In genomic region chr12:103930787-103931536, GRCh38 we compare ENCODE assay signal across 8 cellular contexts. TPM values are rescaled to one million over a fixed set of nuclear protein-coding genes. Genes with fewer than 3 reads are reported as not detected.
DNase-seq lines count a peak whose midpoint lies in the region; ATAC-seq and TF ChIP-seq lines count a peak whose summit lies in the region.

No MANE protein-coding gene starts in this region.

- peak overlapping the region; percentile 94 for H3K4me3 ChIP-seq in skeletal muscle satellite cell (ENCODE audit: low read length)

- BruUV-seq in MCF 10A (replicated peaks; lab: Mats Ljungman, UMichigan) = no TSS peak

- no peaks in the 10 kb centered on the region for H3K9me3 Mint-ChIP-seq in MCF 10A (ENCODE audit: unreplicated experiment)

- H3K4me1 ChIP-seq in skeletal muscle satellite cell (ENCODE audit: control insufficient read depth, insufficient read depth, low read length) = peaks cover 24% of the 10 kb centered on the region

- intact Hi-C loops in MCF 10A (cut with micrococcal nuclease) = loop anchor here (1.0 kb wide), 2 partner anchors 26 to 132 kb away; a partner anchor contains a TSS

- H3K9ac ChIP-seq in skeletal muscle satellite cell (ENCODE audit: low read depth, low read length) = peak overlapping the region; percentile 95

- no peaks in the 10 kb centered on the region for H3K27me3 ChIP-seq in skeletal muscle satellite cell (ENCODE audit: control insufficient read depth, insufficient read depth, low read length)

- peaks cover 31% of the 10 kb centered on the region for H3K4me1 Mint-ChIP-seq in MCF 10A (ENCODE audit: insufficient read depth, unreplicated experiment)

- no peak for ATAC-seq in GM21717 (IDR thresholded peaks at IDR 0.05; ENCODE audit: unreplicated experiment)
- ATAC-seq in GM21576 (IDR thresholded peaks at IDR 0.05; ENCODE audit: unreplicated experiment) = no peak

- H3K27me3 Mint-ChIP-seq in MCF 10A (ENCODE audit: insufficient read depth, unreplicated experiment) = no peaks in the 10 kb centered on the region

- DNase-seq in NCI-H1417 (lab: John Stamatoyannopoulos, UW) (peak in 2 of 3 experiments; percentile 71 to 79), NCI-H1417 treated with DMSO at 0.1 percent for 48 hours (lab: John Stamatoyannopoulos, UW) (no peak), RWPE1 (ENCODE audit: low spot score) (peak; percentile 19), MCF 10A (ENCODE audit: unreplicated experiment) (peak; percentile 34), iPS-NIHi11 (ENCODE audit: low spot score) (peak; percentile 32)

- CTCF ChIA-PET in RWPE1 (lab: Yijun Ruan, JAX) (no interaction called here), MCF 10A (lab: Yijun Ruan, JAX) (no interaction called here)

- peak overlapping the region; percentile 91 for H3K27ac ChIP-seq in RWPE1

- peak overlapping the region; percentile 75 for H3K4me3 Mint-ChIP-seq in MCF 10A (ENCODE audit: unreplicated experiment)

- H3K9me3 ChIP-seq in skeletal muscle satellite cell (replicated peaks; ENCODE audit: low read length) = no peaks in the 10 kb centered on the region

- H3K36me3 ChIP-seq in skeletal muscle satellite cell (ENCODE audit: insufficient read depth, low read length) = peaks cover 39% of the 10 kb centered on the region

- peak overlapping the region; percentile 58 for H3K27ac Mint-ChIP-seq in MCF 10A (ENCODE audit: low read depth, unreplicated experiment)

- H3K4me2 ChIP-seq in skeletal muscle satellite cell (ENCODE audit: low read length) = peak overlapping the region; percentile 81

- POLR2A ChIA-PET in RWPE1 (lab: Yijun Ruan, JAX; ENCODE audit: low non-redundant PET) = no interaction called here
- POLR2A ChIA-PET in MCF 10A (lab: Yijun Ruan, JAX) = interaction anchor here (1.0 to 6.1 kb wide), 12 partner anchors 11 to 356 kb away, joined by 3 to 97 read pairs (median 8); partner anchors contain the start of genes NT5DC3 and TDG

- TF ChIP-seq CTCF in RWPE1 (conservative IDR thresholded peaks at IDR 0.05; ENCODE audit: low read depth) = no peak
- no peak for TF ChIP-seq CTCF in MCF 10A (IDR thresholded peaks at IDR 0.05; ENCODE audit: unreplicated experiment)

- H3K36me3 Mint-ChIP-seq in MCF 10A (ENCODE audit: insufficient read depth, unreplicated experiment) = peaks cover 53% of the 10 kb centered on the region

RNA-seq across cellular contexts. Expression of gene HSP90B1, which starts 0.8 kb away (rescaled TPM):
- 1,052 and 1,334 TPM in 2 replicates for total RNA-seq in MCF 10A (2022)
- total RNA-seq in skeletal muscle satellite cell (2012; rRNA removed) = 509 and 517 TPM in 2 replicates

RNA-seq across cellular contexts. Expression of gene TDG, which starts 34.7 kb away (rescaled TPM):
- total RNA-seq in MCF 10A (2022) = 31.6 and 31.8 TPM in 2 replicates
- 15.5 and 17.5 TPM in 2 replicates for total RNA-seq in skeletal muscle satellite cell (2012; rRNA removed)
